8 cellular contexts compared by ENCODE assay signal in genomic region chr2:44361330-44362206, GRCh38. TPM values are rescaled to one million over a fixed set of nuclear protein-coding genes. Genes with fewer than 3 reads are reported as not detected.
DNase-seq lines count a peak whose midpoint lies in the region; ATAC-seq, FAIRE-seq and TF ChIP-seq lines count a peak whose summit lies in the region.

Gene CAMKMT, plus strand, starts transcription at chr2:44361947.
Gene PREPL, minus strand, starts transcription at chr2:44361494. Its CDS starts 15,152 bp downstream, at chr2:44346342.

- 0% methylated on average over 37 to 57 of the region's 57 CpGs for WGBS in psoas muscle, 3 donors

- H3K27me3 ChIP-seq in right atrium auricular region (no peaks in the 10 kb centered on the region), psoas muscle (ENCODE audit: insufficient read depth in 3 of 3, low read length in 2 of 3) (no peaks in the 10 kb centered on the region)

- H3K27ac ChIP-seq in angular gyrus (ENCODE audit: low read depth, low read length) (peak within 1 kb of the TSS; percentile 100), right atrium auricular region (peak within 1 kb of the TSS; percentile 96 to 97), psoas muscle (peak within 1 kb of the TSS; percentile 92)

- H3K36me3 ChIP-seq in right atrium auricular region = no peaks in the 10 kb centered on the region
- H3K36me3 ChIP-seq in psoas muscle (ENCODE audit: insufficient read depth in 1 of 2, low read depth in 1 of 2) = peaks cover 0 to 2% of the 10 kb centered on the region in 2 donors

- DNase-seq in NCI-H187 (lab: John Stamatoyannopoulos, UW) = peak; percentile 98 to 99
- peak; percentile 94 to 98 (median 97) for DNase-seq in T-helper 2 cell
- peak; percentile 99 for DNase-seq in right atrium auricular region (ENCODE audit: low spot score)
- DNase-seq in psoas muscle = peak; percentile 98 to 99
- peak; percentile 99 for DNase-seq in urothelium cell line (ENCODE audit: low spot score)

- TF ChIP-seq CTCF in right atrium auricular region (IDR thresholded peaks at IDR 0.05) = no peak
- no peak for TF ChIP-seq CTCF in psoas muscle (IDR thresholded peaks at IDR 0.05)

- H3K4me1 ChIP-seq in right atrium auricular region (peaks cover 0 to 38% of the 10 kb centered on the region in 2 donors), psoas muscle (peaks cover 29% of the 10 kb centered on the region)

- ATAC-seq in GM18498 (IDR thresholded peaks at IDR 0.05; ENCODE audit: unreplicated experiment) = peak; percentile 83
- ATAC-seq in HG02938 (IDR thresholded peaks at IDR 0.05; ENCODE audit: unreplicated experiment) = peak; percentile 74
- ATAC-seq in psoas muscle = peak; percentile 93 to 96 (median 94)

- H3K4me3 ChIP-seq in right atrium auricular region (peak within 1 kb of the TSS; percentile 89 to 97), psoas muscle (peak within 1 kb of the TSS; percentile 83)

- peak; percentile 88 for FAIRE-seq in urothelium cell line (lab: Jason Lieb, UNC)

- H3K9me3 ChIP-seq in right atrium auricular region (no peaks in the 10 kb centered on the region), psoas muscle (no peaks in the 10 kb centered on the region)

- intact Hi-C loops in psoas muscle (cut with DNase I) = loop anchor here in 1 of 2 donors (5.0 kb wide), 1 partner anchor 284 kb away; no protein-coding TSS in a partner anchor

RNA-seq across cellular contexts. Expression of gene CAMKMT, which starts in this region (rescaled TPM):
- total RNA-seq in right atrium auricular region (1 to 10 TPM; 3.6 to 4.6 TPM), psoas muscle (1 to 10 TPM; 4.5 to 7.3 (median 5.5) TPM)
- polyA plus RNA-seq in psoas muscle = 1 to 10 TPM; 2.8 to 4.3 (median 3.3) TPM

RNA-seq across cellular contexts. Expression of gene PREPL, which starts in this region (rescaled TPM):
- total RNA-seq in right atrium auricular region (10 to 100 TPM; 71.5 to 98.5 TPM), psoas muscle (10 to 100 TPM; 44.1 to 66.2 (median 50.0) TPM)
- 10 to 100 TPM; 18.4 to 52.4 (median 19.5) TPM for polyA plus RNA-seq in psoas muscle

Comparison
In these comparisons a context has a peak if more than half of its experiments do, and no peak if none do; other contexts are left out.
1. Peak in every context shown above with its lines: DNase-seq, ATAC-seq, H3K4me3 ChIP-seq and H3K27ac ChIP-seq.